13 cellular contexts compared by ENCODE assay signal in the genomic region with DNA sequence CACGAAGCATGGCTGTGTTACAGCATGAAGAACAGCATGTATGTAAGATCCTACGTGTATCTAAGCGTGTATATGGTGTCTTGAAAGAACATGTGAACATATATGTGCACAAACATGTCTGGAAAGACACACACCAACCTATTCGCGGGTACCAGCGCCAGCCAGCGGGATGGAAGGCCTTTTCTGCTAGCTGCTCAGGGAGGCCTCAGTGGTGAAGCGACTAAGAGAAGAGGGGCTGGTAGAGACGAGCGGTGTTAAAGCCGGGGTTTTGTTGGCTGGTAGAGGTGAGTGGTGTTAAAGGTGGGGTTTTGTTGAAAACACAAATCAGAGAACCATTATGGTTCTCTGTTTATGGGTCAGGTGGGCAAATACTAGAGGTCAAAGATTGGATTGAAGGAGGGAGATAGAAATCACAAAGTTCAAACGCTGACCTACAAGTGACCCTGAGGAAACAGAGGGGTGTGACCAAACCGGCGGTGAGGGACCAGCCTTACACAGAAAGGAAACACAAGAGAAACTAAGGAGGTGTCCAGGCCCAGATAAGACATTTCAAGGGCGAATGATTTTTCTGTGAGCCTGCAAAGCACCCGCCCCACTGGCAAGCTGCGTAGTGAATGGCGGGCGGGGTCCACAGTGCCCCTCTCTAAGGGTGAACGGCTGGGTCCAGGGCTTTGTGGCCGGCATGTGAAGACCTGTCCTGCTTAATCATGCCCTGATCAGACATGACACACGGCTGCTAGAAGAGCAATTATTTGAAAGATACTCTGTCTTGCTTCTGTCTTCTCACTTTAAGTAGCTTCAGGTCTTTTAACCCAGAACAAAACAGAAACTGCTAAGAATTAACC. TPM values are rescaled to one million over a fixed set of nuclear protein-coding genes. Genes with fewer than 3 reads are reported as not detected.
DNase-seq lines count a peak whose midpoint lies in the region; ATAC-seq and TF ChIP-seq lines count a peak whose summit lies in the region.
"Had no signal": no experiment of that assay in that cellular context is flagged by ENCODE, and none has a peak within 500 bp of the region (broad histone marks: within the 10 kb centered on the region; RNA-seq: fewer than 3 reads in every experiment).

No MANE protein-coding gene starts in this region.

- peak overlapping the region; percentile 74 for H3K27ac ChIP-seq in CD4-positive, CD25-positive, alpha-beta regulatory T cell (ENCODE audit: insufficient read depth, low read length, poor library complexity, severe bottlenecking)
- H3K27ac ChIP-seq in RWPE2 (ENCODE audit: poor library complexity, severe bottlenecking) (peak overlapping the region; percentile 20), esophagus (ENCODE audit: low read depth in 2 of 2, low read length in 1 of 2) (peak overlapping the region; percentile 80 to 88)
- H3K27ac ChIP-seq: C4-2B had no signal

- H3K4me3 Mint-ChIP-seq in CD4-positive, CD25-positive, alpha-beta regulatory T cell, result peak overlapping the region; percentile 86 to 95 (median 92)
- no peak overlapping the region for H3K4me3 Mint-ChIP-seq in osteocyte (ENCODE audit: unreplicated experiment)

- ATAC-seq in CD4-positive, CD25-positive, alpha-beta regulatory T cell (ENCODE audit: low read depth in 2 of 2), result no peak
- ATAC-seq in RWPE2 (ENCODE audit: low read depth), result 0 out of 3 replicates have a peak, but pooled peaks have one; percentile 3
- ATAC-seq in GM21717 (IDR thresholded peaks at IDR 0.05; ENCODE audit: unreplicated experiment), result no peak
- ATAC-seq in HG03469 (IDR thresholded peaks at IDR 0.05; ENCODE audit: unreplicated experiment), result no peak
- no peak for ATAC-seq in HG02885 (IDR thresholded peaks at IDR 0.05; ENCODE audit: poor library complexity, unreplicated experiment)
- ATAC-seq: left lung, sciatic nerve had no signal

- H3K27ac Mint-ChIP-seq in CD4-positive, CD25-positive, alpha-beta regulatory T cell, result peak overlapping the region; percentile 93 to 97 (median 96)
- peak overlapping the region; percentile 74 for H3K27ac Mint-ChIP-seq in osteocyte (ENCODE audit: unreplicated experiment)

- peaks cover 54% of the 10 kb centered on the region for H3K4me1 ChIP-seq in CD4-positive, CD25-positive, alpha-beta regulatory T cell (ENCODE audit: control insufficient read depth, insufficient read depth, low read length, poor library complexity, severe bottlenecking)
- H3K4me1 ChIP-seq in RWPE2 (ENCODE audit: insufficient read depth, poor library complexity, severe bottlenecking) (peaks cover 31% of the 10 kb centered on the region), esophagus (ENCODE audit: control insufficient read depth in 2 of 2, insufficient read depth in 2 of 2, low read length in 1 of 2) (peaks cover 8 to 10% of the 10 kb centered on the region in 2 donors)

- H3K36me3 Mint-ChIP-seq in CD4-positive, CD25-positive, alpha-beta regulatory T cell, result peaks cover 14% of the 10 kb centered on the region
- peaks cover 12% of the 10 kb centered on the region for H3K36me3 Mint-ChIP-seq in osteocyte (ENCODE audit: unreplicated experiment)

- no peaks in the 10 kb centered on the region for H3K27me3 Mint-ChIP-seq in CD4-positive, CD25-positive, alpha-beta regulatory T cell
- no peaks in the 10 kb centered on the region for H3K27me3 Mint-ChIP-seq in osteocyte (ENCODE audit: unreplicated experiment)

- H3K4me1 Mint-ChIP-seq in CD4-positive, CD25-positive, alpha-beta regulatory T cell, result peaks cover 33 to 93% (median 68%) of the 10 kb centered on the region in 4 donors
- peaks cover 78% of the 10 kb centered on the region for H3K4me1 Mint-ChIP-seq in osteocyte (ENCODE audit: unreplicated experiment)

- no peaks in the 10 kb centered on the region for H3K9me3 ChIP-seq in CD4-positive, CD25-positive, alpha-beta regulatory T cell (ENCODE audit: control insufficient read depth in 2 of 2, low read length in 2 of 2)
- H3K9me3 ChIP-seq in RWPE2 (ENCODE audit: severe bottlenecking), result no peaks in the 10 kb centered on the region
- no peaks in the 10 kb centered on the region for H3K9me3 ChIP-seq in esophagus (ENCODE audit: control insufficient read depth in 2 of 2, insufficient read depth in 1 of 2, low read depth in 1 of 2, low read length in 1 of 2)
- H3K9me3 ChIP-seq: left lung had no signal

- no peaks in the 10 kb centered on the region for H3K36me3 ChIP-seq in CD4-positive, CD25-positive, alpha-beta regulatory T cell (ENCODE audit: control insufficient read depth, insufficient read depth, low read length)
- H3K36me3 ChIP-seq in RWPE2 (ENCODE audit: low read depth) (peaks cover 5% of the 10 kb centered on the region; the same call in 1 of the 2 replicates), esophagus (ENCODE audit: control insufficient read depth in 2 of 2, insufficient read depth in 2 of 2, low read length in 1 of 2) (no peaks in the 10 kb centered on the region)
- H3K36me3 ChIP-seq: left lung had no signal

- peak in 1 of 3 donors; percentile 52 for DNase-seq in CD4-positive, CD25-positive, alpha-beta regulatory T cell
- no peak for DNase-seq in RWPE2 (ENCODE audit: low spot score)
- no peak for DNase-seq in osteocyte (ENCODE audit: extremely low spot score, unreplicated experiment)
- DNase-seq in T-helper 9 cell, result no peak
- DNase-seq: activated CD4-positive, CD25-positive, alpha-beta regulatory T cell treated with anti-CD3 and anti-CD28 coated beads, Interleukin-2, amount 50 U/mL, for 72 hours; left lung; stimulated activated CD8-positive, alpha-beta memory T cell treated with anti-CD3 and anti-CD28 coated beads, Interleukin-4, amount 100 ng/mL, for 48 hours had no signal

- no peak for TF ChIP-seq CTCF in RWPE2 (IDR thresholded peaks at IDR 0.05; ENCODE audit: poor library complexity, severe bottlenecking)
- no peak for TF ChIP-seq CTCF in osteocyte (IDR thresholded peaks at IDR 0.05)

- H3K27me3 ChIP-seq in CD4-positive, CD25-positive, alpha-beta regulatory T cell (ENCODE audit: control insufficient read depth, insufficient read depth, low read length), result no peaks in the 10 kb centered on the region
- H3K27me3 ChIP-seq in RWPE2 (ENCODE audit: insufficient read depth, poor library complexity, severe bottlenecking) (no peaks in the 10 kb centered on the region), esophagus (ENCODE audit: control insufficient read depth in 1 of 2, insufficient read depth in 2 of 2, low read length in 2 of 2) (no peaks in the 10 kb centered on the region)
- H3K27me3 ChIP-seq: left lung had no signal

- 42 to 47% methylated on average over 20 to 22 of the region's 22 CpGs for WGBS in esophagus, 2 donors

- peaks cover 0 to 1% (median 0%) of the 10 kb centered on the region in 7 donors for H3K9me3 Mint-ChIP-seq in CD4-positive, CD25-positive, alpha-beta regulatory T cell
- no peaks in the 10 kb centered on the region for H3K9me3 Mint-ChIP-seq in osteocyte (ENCODE audit: unreplicated experiment)

- peak overlapping the region; percentile 85 for H3K4me3 ChIP-seq in CD4-positive, CD25-positive, alpha-beta regulatory T cell (ENCODE audit: low read depth, low read length)
- no peak overlapping the region for H3K4me3 ChIP-seq in RWPE2 (ENCODE audit: severe bottlenecking)
- no peak overlapping the region for H3K4me3 ChIP-seq in esophagus (ENCODE audit: low read depth in 1 of 2, low read length in 2 of 2)
- H3K4me3 ChIP-seq: left lung had no signal

RNA-seq across cellular contexts. Expression of a gene that starts 8.1 kb away (rescaled TPM):
- total RNA-seq in CD4-positive, CD25-positive, alpha-beta regulatory T cell, result 33.7 TPM
- 1 to 10 TPM; 1.6 to 2.2 (median 1.8) TPM for polyA plus RNA-seq in CD4-positive, CD25-positive, alpha-beta regulatory T cell
- 1 to 10 TPM; 6.8 to 8.0 TPM for polyA plus RNA-seq in esophagus
- 44.8 and 47.7 TPM in 2 replicates for total RNA-seq in osteocyte

Comparison
In these comparisons a context has a peak if more than half of its experiments do, and no peak if none do; other contexts are left out.
1. H3K27ac ChIP-seq: peak in every context shown above with its lines; median percentile 84 in esophagus; 74 in CD4-positive, CD25-positive, alpha-beta regulatory T cell; 20 in RWPE2.